ENCODE assay signal across 7 cellular contexts in genomic region chr10:15670880-15671279, GRCh38. TPM values are rescaled to one million over a fixed set of nuclear protein-coding genes. Genes with fewer than 3 reads are reported as not detected.
"Had no signal": no experiment of that assay in that cellular context is flagged by ENCODE, and none has a peak within 500 bp of the region (broad histone marks: within the 10 kb centered on the region; RNA-seq: fewer than 3 reads in every experiment).

No MANE protein-coding gene starts in this region.

- H3K4me3 Mint-ChIP-seq: IgD-negative memory B cell had no signal

- DNase-seq: GM23248, GOT3, H7 had no signal

- H3K27ac ChIP-seq: GM23248 had no signal

- H2AFZ ChIP-seq: GM23248 had no signal

- FAIRE-seq: HTR-8/SVneo had no signal

- H3K27me3 Mint-ChIP-seq: IgD-negative memory B cell had no signal

- H3K4me3 ChIP-seq: GM23248, HAP-1 had no signal

- H3K9ac ChIP-seq: GM23248 had no signal

- H3K4me1 Mint-ChIP-seq: IgD-negative memory B cell had no signal

- H3K36me3 ChIP-seq: HAP-1 had no signal

- H3K4me1 ChIP-seq: HAP-1 had no signal

- H3K36me3 Mint-ChIP-seq: IgD-negative memory B cell had no signal

- H3K9me3 ChIP-seq: HAP-1 had no signal

- H3K27ac Mint-ChIP-seq: IgD-negative memory B cell had no signal

RNA-seq across cellular contexts. Expression of gene ITGA8, which starts 48.8 kb away (rescaled TPM):
- total RNA-seq: HT-29 had no signal
- polyA plus RNA-seq: GM23248, IgD-negative memory B cell had no signal
